ENCODE assay signal across 13 cellular contexts in genomic region chr4:243407-243806, GRCh38.
"Had no signal": no experiment of that assay in that cellular context is flagged by ENCODE, and none has a peak within 500 bp of the region (broad histone marks: within the 10 kb centered on the region; RNA-seq: fewer than 3 reads in every experiment).

No MANE protein-coding gene starts in this region.

- H3K36me3 ChIP-seq: thoracic aorta had no signal

- H3K27ac ChIP-seq: skin epidermis, thoracic aorta had no signal

- H3K4me3 ChIP-seq: mucosa of descending colon, skin epidermis, thoracic aorta had no signal

- DNase-seq: activated effector memory CD4-positive, alpha-beta T cell treated with anti-CD3 and anti-CD28 coated beads, Interleukin-2, amount 50 U/mL, for 16 hours; activated naive CD8-positive, alpha-beta T cell treated with anti-CD3 and anti-CD28 coated beads for 36 hours; activated T-cell treated with anti-CD3 and anti-CD28 coated beads, Interleukin-2, amount 50 U/mL, for 4 hours; anterior cingulate cortex; mammary epithelial cell; mucosa of descending colon; natural killer cell; posterior cingulate gyrus; stimulated activated CD4-positive, alpha-beta T cell treated with anti-CD3 and anti-CD28 coated beads, Interleukin-4, amount 100 ng/mL, for 4 hours; stimulated activated naive CD8-positive, alpha-beta T cell treated with anti-CD3 and anti-CD28 coated beads, Interleukin-15, amount 100 ng/mL, for 72 hours had no signal

- ATAC-seq: activated CD4-positive, CD25-positive, alpha-beta regulatory T cell treated with anti-CD3 and anti-CD28 coated beads, Interleukin-2, amount 50 U/mL, for 24 hours; activated T-cell treated with anti-CD3 and anti-CD28 coated beads, Interleukin-2, amount 50 U/mL, for 4 hours; mucosa of descending colon; natural killer cell; stimulated activated naive CD8-positive, alpha-beta T cell treated with anti-CD3 and anti-CD28 coated beads, Interleukin-15, amount 100 ng/mL, for 72 hours had no signal
